In the genomic region with DNA sequence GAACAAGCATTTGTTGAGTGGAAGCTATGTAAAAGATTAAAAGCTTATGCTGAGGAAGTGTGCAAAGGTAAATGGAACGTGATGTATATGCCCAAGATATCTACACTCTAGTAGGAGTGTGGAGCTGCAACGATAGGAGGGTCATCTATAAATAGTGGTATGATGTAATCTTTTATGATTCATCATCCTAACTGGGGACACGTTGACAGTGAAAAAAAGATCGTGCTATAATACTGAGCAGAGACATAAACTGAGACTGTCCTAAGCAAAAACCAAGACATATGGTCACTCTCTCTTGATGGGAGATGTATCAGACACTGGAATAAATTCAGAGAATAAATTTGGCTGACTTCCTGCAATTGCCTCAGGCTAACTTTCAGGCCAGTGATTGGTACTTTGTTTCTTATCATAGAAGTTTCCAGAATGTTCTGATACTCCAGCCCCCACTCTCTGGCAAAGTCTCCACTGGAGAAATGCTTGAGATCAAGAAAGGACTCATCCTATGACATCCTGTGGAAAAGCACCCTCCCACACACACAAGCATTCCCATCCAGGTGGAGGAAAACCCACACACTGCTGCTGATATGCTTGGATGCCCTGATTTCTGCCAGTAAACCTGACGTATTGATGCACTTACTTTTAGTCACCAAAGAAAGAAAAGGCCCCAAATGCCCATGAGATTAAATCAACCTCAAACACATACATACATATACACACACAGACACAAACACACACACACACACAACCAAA, we compare ENCODE assay signal across 13 cellular contexts. TPM values are rescaled to one million over a fixed set of nuclear protein-coding genes. Genes with fewer than 3 reads are reported as not detected.
DNase-seq lines count a peak whose midpoint lies in the region; ATAC-seq and TF ChIP-seq lines count a peak whose summit lies in the region.
"Had no signal": no experiment of that assay in that cellular context is flagged by ENCODE, and none has a peak within 500 bp of the region (broad histone marks: within the 10 kb centered on the region; RNA-seq: fewer than 3 reads in every experiment).

No MANE protein-coding gene starts in this region.

- H2BK120ac ChIP-seq in H9 (ENCODE audit: low read depth, low read length, poor library complexity, severe bottlenecking) (no peak overlapping the region), mesendoderm (ENCODE audit: low read depth, low read length) (no peak overlapping the region)

- H2AK5ac ChIP-seq in H9 (ENCODE audit: insufficient read length, low read length): no peak overlapping the region
- no peak overlapping the region for H2AK5ac ChIP-seq in mesendoderm (ENCODE audit: low read length)

- no peak overlapping the region for H3K4me3 Mint-ChIP-seq in H9

- H3K23ac ChIP-seq in H9 (ENCODE audit: insufficient read length, low read depth, low read length): no peak overlapping the region
- H3K23ac ChIP-seq in mesendoderm (ENCODE audit: low read length): no peak overlapping the region

- H4K8ac ChIP-seq in H9 (replicated peaks; ENCODE audit: insufficient read length, low read depth, low read length) (no peak overlapping the region), mesendoderm (ENCODE audit: low read depth, low read length) (no peak overlapping the region)

- H3K4me3 ChIP-seq in heart right ventricle (no peak overlapping the region), left ventricle myocardium inferior (no peak overlapping the region), SK-N-SH (ENCODE audit: low read depth in 2 of 2, low read length in 1 of 2) (no peak overlapping the region), smooth muscle cell (no peak overlapping the region), colonic mucosa (no peak overlapping the region), mesendoderm (ENCODE audit: low read length) (no peak overlapping the region)
- H3K4me3 ChIP-seq: pancreas had no signal

- no peaks in the 10 kb centered on the region for H3K9me2 ChIP-seq in SK-N-SH

- TF ChIP-seq EP300 in SK-N-SH (IDR thresholded peaks at IDR 0.05; ENCODE audit: borderline replicate concordance in 1 of 2, low read depth in 1 of 2, low read length in 1 of 2): no peak

- H2AFZ ChIP-seq in SK-N-SH (ENCODE audit: low read depth) (no peak overlapping the region), smooth muscle cell (ENCODE audit: low read depth) (no peak overlapping the region), H9 (ENCODE audit: low read length) (no peak overlapping the region)

- no peaks in the 10 kb centered on the region for H3K23me2 ChIP-seq in H9 (ENCODE audit: insufficient read length, low read depth, low read length, poor library complexity, severe bottlenecking)

- H3K27ac ChIP-seq in heart right ventricle (no peak overlapping the region), left ventricle myocardium inferior (replicated peaks) (no peak overlapping the region), SK-N-SH (ENCODE audit: low read depth in 2 of 2, low read length in 1 of 2) (no peak overlapping the region), foreskin keratinocyte (no peak overlapping the region), smooth muscle cell (ENCODE audit: low read depth) (no peak overlapping the region), colonic mucosa (no peak overlapping the region), H9 (ENCODE audit: insufficient read length, low read depth, low read length) (no peak overlapping the region), mesendoderm (ENCODE audit: low read depth, low read length) (no peak overlapping the region)
- H3K27ac ChIP-seq: pancreas had no signal

- H3K27me3 Mint-ChIP-seq in H9 (ENCODE audit: low read depth): no peaks in the 10 kb centered on the region

- H3K9ac ChIP-seq in SK-N-SH (no peak overlapping the region), smooth muscle cell (ENCODE audit: low read depth) (no peak overlapping the region), colonic mucosa (ENCODE audit: low read depth in 2 of 2, low read length in 2 of 2) (no peak overlapping the region), H9 (ENCODE audit: extremely low read depth, insufficient read length, low read length) (no peak overlapping the region), mesendoderm (ENCODE audit: low read length) (no peak overlapping the region)

- H3K79me2 ChIP-seq in SK-N-SH (ENCODE audit: insufficient read depth) (no peaks in the 10 kb centered on the region), smooth muscle cell (ENCODE audit: low read depth) (no peaks in the 10 kb centered on the region), H9 (ENCODE audit: insufficient read depth, low read length) (no peaks in the 10 kb centered on the region), mesendoderm (ENCODE audit: control insufficient read depth, insufficient read depth, low read length) (no peaks in the 10 kb centered on the region)

- no peak overlapping the region for H3K4me2 ChIP-seq in SK-N-SH
- peak overlapping the region; percentile 52 for H3K4me2 ChIP-seq in smooth muscle cell
- no peak overlapping the region for H3K4me2 ChIP-seq in H9 (ENCODE audit: insufficient read depth, insufficient read length, low read length)
- H3K4me2 ChIP-seq in mesendoderm (ENCODE audit: low read length): no peak overlapping the region

- CTCF ChIA-PET in SK-N-SH (lab: Yijun Ruan, JAX): interaction anchor here (1.8 kb wide), 1 partner anchor 428 kb away, joined by 4 read pairs; no protein-coding TSS in a partner anchor

- TF ChIP-seq CTCF in heart right ventricle (IDR thresholded peaks at IDR 0.05) (no peak), left ventricle myocardium inferior (IDR thresholded peaks at IDR 0.05; ENCODE audit: borderline replicate concordance) (no peak), SK-N-SH (IDR thresholded peaks at IDR 0.05) (no peak), foreskin keratinocyte (conservative IDR thresholded peaks at IDR 0.05) (no peak), smooth muscle cell (IDR thresholded peaks at IDR 0.05; ENCODE audit: borderline replicate concordance, insufficient read depth, poor library complexity, severe bottlenecking) (no peak), colonic mucosa (IDR thresholded peaks at IDR 0.05) (no peak), H9 (conservative IDR thresholded peaks at IDR 0.05) (no peak)

- H3K56ac ChIP-seq in H9 (ENCODE audit: insufficient read length, low read depth, low read length) (no peak overlapping the region), mesendoderm (ENCODE audit: low read length) (no peak overlapping the region)

- no peak overlapping the region for H3K14ac ChIP-seq in H9 (ENCODE audit: insufficient read depth, low read length)

- no peaks in the 10 kb centered on the region for H4K20me1 ChIP-seq in SK-N-SH (ENCODE audit: insufficient read depth)
- H4K20me1 ChIP-seq in smooth muscle cell (ENCODE audit: low read depth): no peaks in the 10 kb centered on the region
- H4K20me1 ChIP-seq in H9 (ENCODE audit: control insufficient read depth, insufficient read depth, insufficient read length): no peaks in the 10 kb centered on the region

- 15 to 17% methylated on average over 5 of the region's 5 CpGs for WGBS in heart right ventricle, 2 donors
- 35% methylated on average over 5 of the region's 5 CpGs for WGBS in SK-N-SH (ENCODE audit: low lambda C conversion rate)
- 33% methylated on average over 5 of the region's 5 CpGs for WGBS in smooth muscle cell (ENCODE audit: low lambda C conversion rate)
- WGBS in H9 (ENCODE audit: extremely low coverage, insufficient read length, low lambda C conversion rate): no CpG with 5 or more reads among the region's 5 CpGs
- WGBS in mesendoderm (ENCODE audit: extremely low coverage, insufficient coverage, low lambda C conversion rate): no CpG with 5 or more reads among the region's 5 CpGs

- H3K9me3 ChIP-seq in heart right ventricle: peaks cover 0 to 4% (median 0%) of the 10 kb centered on the region in 11 donors
- H3K9me3 ChIP-seq in left ventricle myocardium inferior (replicated peaks): peaks cover 10% of the 10 kb centered on the region
- no peaks in the 10 kb centered on the region for H3K9me3 ChIP-seq in SK-N-SH
- H3K9me3 ChIP-seq in smooth muscle cell (replicated peaks; ENCODE audit: low read depth): no peaks in the 10 kb centered on the region
- H3K9me3 ChIP-seq in colonic mucosa: no peaks in the 10 kb centered on the region
- no peaks in the 10 kb centered on the region for H3K9me3 ChIP-seq in H9 (ENCODE audit: control insufficient read depth, low read depth, low read length)
- H3K9me3 ChIP-seq: pancreas had no signal

- no peak overlapping the region for H3K18ac ChIP-seq in H9 (ENCODE audit: insufficient read length, low read depth, low read length)
- no peak overlapping the region for H3K18ac ChIP-seq in mesendoderm (ENCODE audit: low read length)

- H3K79me1 ChIP-seq in H9 (ENCODE audit: insufficient read depth, low read depth, low read length, poor library complexity, severe bottlenecking) (no peaks in the 10 kb centered on the region), mesendoderm (ENCODE audit: low read length) (no peaks in the 10 kb centered on the region)

- H2BK5ac ChIP-seq in H9 (ENCODE audit: insufficient read length, low read length) (no peak overlapping the region), mesendoderm (ENCODE audit: low read length) (no peak overlapping the region)

- no peaks in the 10 kb centered on the region for H3K36me3 ChIP-seq in heart right ventricle
- H3K36me3 ChIP-seq in left ventricle myocardium inferior: no peaks in the 10 kb centered on the region
- no peaks in the 10 kb centered on the region for H3K36me3 ChIP-seq in SK-N-SH (replicated peaks in 1 of 2; ENCODE audit: control insufficient read depth in 1 of 2, insufficient read depth in 2 of 2, low read length in 1 of 2)
- no peaks in the 10 kb centered on the region for H3K36me3 ChIP-seq in smooth muscle cell (ENCODE audit: low read depth)
- no peaks in the 10 kb centered on the region for H3K36me3 ChIP-seq in colonic mucosa
- H3K36me3 ChIP-seq in mesendoderm (ENCODE audit: control insufficient read depth, insufficient read depth, low read length): no peaks in the 10 kb centered on the region
- H3K36me3 ChIP-seq: pancreas had no signal

- no peak for DNase-seq in heart right ventricle
- DNase-seq in left ventricle myocardium inferior: no peak
- DNase-seq in SK-N-SH: peak; percentile 4
- peak in 1 of 2 donors; percentile 13 for DNase-seq in foreskin keratinocyte
- DNase-seq in smooth muscle cell (lab: John Stamatoyannopoulos, UW; ENCODE audit: unreplicated experiment): no peak
- DNase-seq in colonic mucosa: no peak
- no peak for DNase-seq in H9
- no peak for DNase-seq in mesendoderm
- DNase-seq: aorta; pancreas; stimulated activated CD4-positive, alpha-beta T cell treated with anti-CD3 and anti-CD28 coated beads, Interleukin-1b, Interleukin-23, amount 100 ng/mL, for 48 hours had no signal

- H3K9me3 Mint-ChIP-seq in H9: peaks cover 0 to 4% of the 10 kb centered on the region in 2 experiments; a peak in 3 of 5 replicates

- H4K5ac ChIP-seq in H9 (ENCODE audit: insufficient read length, low read depth, low read length) (no peak overlapping the region), mesendoderm (ENCODE audit: low read length) (no peak overlapping the region)

- H3K27ac Mint-ChIP-seq in H9: no peak overlapping the region

- no peaks in the 10 kb centered on the region; a peak in 1 of 7 replicates for H3K36me3 Mint-ChIP-seq in H9 (ENCODE audit: insufficient read depth in 1 of 3, low read depth in 3 of 3)

- POLR2A ChIA-PET in SK-N-SH (lab: Yijun Ruan, JAX): no interaction called here

- H4K91ac ChIP-seq in H9 (ENCODE audit: insufficient read length, low read depth, low read length): no peak overlapping the region

- H2BK15ac ChIP-seq in H9 (ENCODE audit: low read depth, low read length) (no peak overlapping the region), mesendoderm (replicated peaks; ENCODE audit: low read depth) (no peak overlapping the region)

- H3K27me3 ChIP-seq in heart right ventricle: no peaks in the 10 kb centered on the region
- H3K27me3 ChIP-seq in left ventricle myocardium inferior (ENCODE audit: low read depth): no peaks in the 10 kb centered on the region
- no peaks in the 10 kb centered on the region for H3K27me3 ChIP-seq in SK-N-SH (ENCODE audit: insufficient read depth)
- no peaks in the 10 kb centered on the region for H3K27me3 ChIP-seq in foreskin keratinocyte
- no peaks in the 10 kb centered on the region for H3K27me3 ChIP-seq in smooth muscle cell (ENCODE audit: low read depth)
- no peaks in the 10 kb centered on the region for H3K27me3 ChIP-seq in colonic mucosa
- H3K27me3 ChIP-seq in H9 (ENCODE audit: insufficient read depth, low read length): no peaks in the 10 kb centered on the region
- H3K27me3 ChIP-seq in mesendoderm (ENCODE audit: insufficient read depth, low read length, poor library complexity): no peaks in the 10 kb centered on the region
- H3K27me3 ChIP-seq: pancreas had no signal

- H3K4me1 Mint-ChIP-seq in H9: no peaks in the 10 kb centered on the region

- intact Hi-C loops in heart right ventricle (cut with DNase I): no loop called here
- intact Hi-C loops in left ventricle myocardium inferior (cut with micrococcal nuclease): no loop called here
- intact Hi-C loops in colonic mucosa (cut with DNase I): no loop called here

- no peak overlapping the region for H2BK12ac ChIP-seq in H9 (ENCODE audit: insufficient read length, low read depth, low read length)

- no peak overlapping the region for H2BK20ac ChIP-seq in H9 (ENCODE audit: low read depth, low read length, poor library complexity, severe bottlenecking)

- ATAC-seq in heart right ventricle (peak in 6 of 8 donors; percentile 77 to 95 (median 83)), foreskin keratinocyte (peak; percentile 31)
- ATAC-seq: pancreas had no signal

- H3F3A ChIP-seq in SK-N-SH (replicated peaks; ENCODE audit: insufficient read depth) (no peaks in the 10 kb centered on the region), smooth muscle cell (ENCODE audit: low read depth) (no peaks in the 10 kb centered on the region)

- H3T11ph ChIP-seq in H9 (ENCODE audit: low read length): no peak overlapping the region

- TF ChIP-seq RAD21 in SK-N-SH (IDR thresholded peaks at IDR 0.05; ENCODE audit: low read length): no peak

- H3K4ac ChIP-seq in H9 (ENCODE audit: low read depth, low read length) (no peak overlapping the region), mesendoderm (ENCODE audit: low read depth, low read length) (no peak overlapping the region)

- H3K4me1 ChIP-seq in heart right ventricle (peaks cover 0 to 8% (median 0%) of the 10 kb centered on the region in 9 donors), left ventricle myocardium inferior (peaks cover 3% of the 10 kb centered on the region), SK-N-SH (ENCODE audit: control insufficient read depth in 1 of 2, insufficient read depth in 2 of 2, low read depth in 1 of 2, low read length in 1 of 2) (peaks cover 0 to 3% of the 10 kb centered on the region in 2 experiments; a peak in 1 of 4 replicates), foreskin keratinocyte (no peaks in the 10 kb centered on the region), smooth muscle cell (ENCODE audit: low read depth) (no peaks in the 10 kb centered on the region), colonic mucosa (no peaks in the 10 kb centered on the region), H9 (ENCODE audit: insufficient read depth, low read length) (no peaks in the 10 kb centered on the region), mesendoderm (ENCODE audit: control insufficient read depth, low read depth, low read length) (no peaks in the 10 kb centered on the region)
- H3K4me1 ChIP-seq: pancreas had no signal

RNA-seq across cellular contexts. Expression of a gene that starts 9.0 kb away (rescaled TPM):
- total RNA-seq in heart right ventricle (under 1 TPM in 1 of 10 donors, not detected in 9; 0.05 TPM), left ventricle myocardium inferior (not detected), foreskin keratinocyte (not detected in 2 replicates), smooth muscle cell (8.5 and 11.7 TPM in 2 replicates), colonic mucosa (under 1 TPM; 0.16 to 0.30 TPM), H9 (2021) (2.7 and 3.2 TPM in 2 replicates)
- polyA plus RNA-seq in heart right ventricle (not detected), SK-N-SH (2012; rRNA removed) (0.03 and 0.13 TPM in 2 replicates), foreskin keratinocyte (not detected in 2 replicates), smooth muscle cell (3.7 and 4.6 TPM in 2 replicates)
- polyA plus RNA-seq in SK-N-SH (2012; cell fraction: cytosol; rRNA removed): under 0.01 and 0.04 TPM in 2 replicates
- polyA plus RNA-seq in SK-N-SH (2012; cell fraction: nucleus; rRNA removed): 0.13 and 0.14 TPM in 2 replicates
- polyA plus RNA-seq in mesendoderm (2013, experiment 1 of 2): 0.13 TPM
- polyA plus RNA-seq in mesendoderm (2013, experiment 2 of 2): 0.14 TPM
- total RNA-seq: aorta had no signal
- polyA plus RNA-seq: AG04450, pancreas, urinary bladder had no signal
